ENCODE assay signal across 1 cellular context in genomic region chr9:3464033-3464638, GRCh38.
TF ChIP-seq lines count a peak whose summit lies in the region.

No MANE protein-coding gene starts in this region.

TF ChIP-seq in K562, 482 proteins besides CTCF, POLR2A, EP300 and RAD21 (continued from another document):
- no peak for TF ChIP-seq MGA (IDR thresholded peaks at IDR 0.05)
- TF ChIP-seq MYBL2 (IDR thresholded peaks at IDR 0.05; ENCODE audit: low read depth): peak; percentile 64
- TF ChIP-seq MYBL2 (CRISPR knock-in tag; IDR thresholded peaks at IDR 0.05; ENCODE audit: borderline replicate concordance): no peak
- TF ChIP-seq ZBTB9 (CRISPR knock-in tag; IDR thresholded peaks at IDR 0.05): no peak
- TF ChIP-seq FOXM1 (IDR thresholded peaks at IDR 0.05; ENCODE audit: low read depth): peak; percentile 57; the same call in 1 of the 2 replicates
- no peak for TF ChIP-seq FOXM1 (CRISPR knock-in tag; IDR thresholded peaks at IDR 0.05; ENCODE audit: low read depth)
- TF ChIP-seq CBFA2T3 (IDR thresholded peaks at IDR 0.05): no peak
- peak; percentile 59 for TF ChIP-seq C11orf30 (IDR thresholded peaks at IDR 0.05; ENCODE audit: low read depth)
- TF ChIP-seq SIX5 (IDR thresholded peaks at IDR 0.05; ENCODE audit: borderline replicate concordance in 1 of 2, insufficient read depth in 1 of 2, low read depth in 1 of 2, low read length in 2 of 2): no peak
- no peak for TF ChIP-seq ZNF75A (CRISPR knock-in tag; IDR thresholded peaks at IDR 0.05)
- TF ChIP-seq HDAC3 (IDR thresholded peaks at IDR 0.05; ENCODE audit: borderline replicate concordance, partially characterized antibody): no peak
